Comparison of ENCODE assay signal across 8 cellular contexts in the genomic region with DNA sequence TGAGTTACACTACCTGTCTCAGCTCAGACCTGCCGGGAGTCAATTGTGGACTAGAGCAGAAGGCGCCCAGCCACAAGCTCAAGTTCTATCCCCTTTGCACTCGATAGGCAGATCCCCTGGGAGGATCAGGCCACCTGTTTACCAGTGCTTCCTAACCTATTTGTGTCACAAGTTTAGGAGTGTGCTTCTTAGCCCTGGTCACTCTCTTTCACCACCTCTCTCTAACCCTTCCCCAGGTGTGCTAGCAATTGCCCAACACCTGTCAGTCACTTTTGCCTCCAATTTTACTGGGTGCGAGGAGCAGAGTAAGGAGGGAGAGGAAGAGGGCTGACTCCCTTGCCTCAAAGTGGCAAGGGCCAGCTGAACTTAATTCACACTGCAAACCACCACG. TPM values are rescaled to one million over a fixed set of nuclear protein-coding genes. Genes with fewer than 3 reads are reported as not detected.
DNase-seq lines count a peak whose midpoint lies in the region; ATAC-seq and TF ChIP-seq lines count a peak whose summit lies in the region.

No MANE protein-coding gene starts in this region.

- ATAC-seq in HG03175 (IDR thresholded peaks at IDR 0.05; ENCODE audit: unreplicated experiment) (no peak), GM18502 (IDR thresholded peaks at IDR 0.05; ENCODE audit: poor library complexity, unreplicated experiment) (no peak)

- 33% methylated on average over 5 of the region's 5 CpGs for WGBS in liver

- TF ChIP-seq RAD21 in liver (IDR thresholded peaks at IDR 0.05): no peak

- H3K4me3 ChIP-seq in astrocyte of the cerebellum (ENCODE audit: low read depth, low read length): peak overlapping the region; percentile 76
- peak overlapping the region; percentile 73 to 87 (median 84) for H3K4me3 ChIP-seq in liver (ENCODE audit: low read depth in 1 of 3, low read length in 3 of 3)
- H3K4me3 ChIP-seq in tibial artery: peak overlapping the region; percentile 85 to 89

- H3K27me3 ChIP-seq in liver (ENCODE audit: control insufficient read depth in 4 of 4, insufficient read depth in 4 of 4, low read length in 3 of 4) (no peaks in the 10 kb centered on the region), tibial artery (no peaks in the 10 kb centered on the region)

- H3K4me1 ChIP-seq in liver (ENCODE audit: control insufficient read depth in 4 of 4, insufficient read depth in 4 of 4, low read length in 3 of 4) (peaks cover 4 to 32% (median 20%) of the 10 kb centered on the region in 4 donors), tibial artery (peaks cover 0 to 35% (median 10%) of the 10 kb centered on the region in 4 donors)

- DNase-seq in activated CD8-positive, alpha-beta memory T cell treated with anti-CD3 and anti-CD28 coated beads, Interleukin-2, amount 50 U/mL, for 48 hours: peak; percentile 59
- DNase-seq in activated CD8-positive, alpha-beta memory T cell treated with anti-CD3 and anti-CD28 coated beads, Interleukin-2, amount 50 U/mL, for 4 hours: no peak
- DNase-seq in astrocyte of the cerebellum (ENCODE audit: low read depth) (no peak), tibial artery (no peak)

- TF ChIP-seq CTCF in astrocyte of the cerebellum (IDR thresholded peaks at IDR 0.05; ENCODE audit: low read depth, low read length, missing control alignments) (no peak), liver (IDR thresholded peaks at IDR 0.05; ENCODE audit: low read depth, low read length, missing input control) (no peak), tibial artery (IDR thresholded peaks at IDR 0.05) (no peak)

- in situ Hi-C loops in astrocyte of the cerebellum (cut with HindIII; ENCODE audit: low sequenced_read_pairs): no loop called here

- H3K9me3 ChIP-seq in KOPT-K1 (ENCODE audit: insufficient read depth, low read length, poor library complexity, severe bottlenecking) (no peaks in the 10 kb centered on the region), liver (ENCODE audit: control insufficient read depth in 4 of 4, low read length in 3 of 4) (no peaks in the 10 kb centered on the region), tibial artery (no peaks in the 10 kb centered on the region)

- H3K27ac ChIP-seq in KOPT-K1 (ENCODE audit: low read depth, low read length, poor library complexity, severe bottlenecking) (peak overlapping the region; percentile 79), liver (ENCODE audit: low read depth in 1 of 2, low read length in 2 of 2) (peak overlapping the region; percentile 82 to 89), tibial artery (peak overlapping the region; percentile 90 to 94)

- peak overlapping the region; percentile 65 to 93 for H3K9ac ChIP-seq in liver (ENCODE audit: low read depth in 1 of 2, low read length in 2 of 2)

- intact Hi-C loops in tibial artery (cut with DNase I; ENCODE audit: low total_unique reads): loop anchor here (10.0 kb wide), 1 partner anchor 125 kb away; a partner anchor contains a TSS

- H3K36me3 ChIP-seq in KOPT-K1 (ENCODE audit: insufficient read depth, low read length) (peaks cover 15% of the 10 kb centered on the region; the same call in 1 of the 2 replicates), liver (ENCODE audit: control insufficient read depth in 4 of 4, insufficient read depth in 3 of 4, low read depth in 1 of 4, low read length in 3 of 4) (no peaks in the 10 kb centered on the region), tibial artery (no peaks in the 10 kb centered on the region)

TF ChIP-seq in liver, 16 proteins besides CTCF, POLR2A, EP300 and RAD21:
- TF ChIP-seq HNF4G (IDR thresholded peaks at IDR 0.05) (no peak), GABPA (IDR thresholded peaks at IDR 0.05 in 1 of 2, conservative IDR thresholded peaks at IDR 0.05 in 1 of 2) (no peak), RXRA (IDR thresholded peaks at IDR 0.05) (no peak), TAF1 (conservative IDR thresholded peaks at IDR 0.05) (no peak)
- TF ChIP-seq, protein P1, sequence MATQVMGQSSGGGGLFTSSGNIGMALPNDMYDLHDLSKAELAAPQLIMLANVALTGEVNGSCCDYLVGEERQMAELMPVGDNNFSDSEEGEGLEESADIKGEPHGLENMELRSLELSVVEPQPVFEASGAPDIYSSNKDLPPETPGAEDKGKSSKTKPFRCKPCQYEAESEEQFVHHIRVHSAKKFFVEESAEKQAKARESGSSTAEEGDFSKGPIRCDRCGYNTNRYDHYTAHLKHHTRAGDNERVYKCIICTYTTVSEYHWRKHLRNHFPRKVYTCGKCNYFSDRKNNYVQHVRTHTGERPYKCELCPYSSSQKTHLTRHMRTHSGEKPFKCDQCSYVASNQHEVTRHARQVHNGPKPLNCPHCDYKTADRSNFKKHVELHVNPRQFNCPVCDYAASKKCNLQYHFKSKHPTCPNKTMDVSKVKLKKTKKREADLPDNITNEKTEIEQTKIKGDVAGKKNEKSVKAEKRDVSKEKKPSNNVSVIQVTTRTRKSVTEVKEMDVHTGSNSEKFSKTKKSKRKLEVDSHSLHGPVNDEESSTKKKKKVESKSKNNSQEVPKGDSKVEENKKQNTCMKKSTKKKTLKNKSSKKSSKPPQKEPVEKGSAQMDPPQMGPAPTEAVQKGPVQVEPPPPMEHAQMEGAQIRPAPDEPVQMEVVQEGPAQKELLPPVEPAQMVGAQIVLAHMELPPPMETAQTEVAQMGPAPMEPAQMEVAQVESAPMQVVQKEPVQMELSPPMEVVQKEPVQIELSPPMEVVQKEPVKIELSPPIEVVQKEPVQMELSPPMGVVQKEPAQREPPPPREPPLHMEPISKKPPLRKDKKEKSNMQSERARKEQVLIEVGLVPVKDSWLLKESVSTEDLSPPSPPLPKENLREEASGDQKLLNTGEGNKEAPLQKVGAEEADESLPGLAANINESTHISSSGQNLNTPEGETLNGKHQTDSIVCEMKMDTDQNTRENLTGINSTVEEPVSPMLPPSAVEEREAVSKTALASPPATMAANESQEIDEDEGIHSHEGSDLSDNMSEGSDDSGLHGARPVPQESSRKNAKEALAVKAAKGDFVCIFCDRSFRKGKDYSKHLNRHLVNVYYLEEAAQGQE (IDR thresholded peaks at IDR 0.05): no peak
- TF ChIP-seq, protein P2, sequence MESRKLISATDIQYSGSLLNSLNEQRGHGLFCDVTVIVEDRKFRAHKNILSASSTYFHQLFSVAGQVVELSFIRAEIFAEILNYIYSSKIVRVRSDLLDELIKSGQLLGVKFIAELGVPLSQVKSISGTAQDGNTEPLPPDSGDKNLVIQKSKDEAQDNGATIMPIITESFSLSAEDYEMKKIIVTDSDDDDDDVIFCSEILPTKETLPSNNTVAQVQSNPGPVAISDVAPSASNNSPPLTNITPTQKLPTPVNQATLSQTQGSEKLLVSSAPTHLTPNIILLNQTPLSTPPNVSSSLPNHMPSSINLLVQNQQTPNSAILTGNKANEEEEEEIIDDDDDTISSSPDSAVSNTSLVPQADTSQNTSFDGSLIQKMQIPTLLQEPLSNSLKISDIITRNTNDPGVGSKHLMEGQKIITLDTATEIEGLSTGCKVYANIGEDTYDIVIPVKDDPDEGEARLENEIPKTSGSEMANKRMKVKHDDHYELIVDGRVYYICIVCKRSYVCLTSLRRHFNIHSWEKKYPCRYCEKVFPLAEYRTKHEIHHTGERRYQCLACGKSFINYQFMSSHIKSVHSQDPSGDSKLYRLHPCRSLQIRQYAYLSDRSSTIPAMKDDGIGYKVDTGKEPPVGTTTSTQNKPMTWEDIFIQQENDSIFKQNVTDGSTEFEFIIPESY (IDR thresholded peaks at IDR 0.05): no peak

RNA-seq across cellular contexts. Expression of a gene that starts 0.7 kb away (rescaled TPM):
- total RNA-seq in liver: 10 to 100 TPM; 10.2 to 19.1 TPM
- polyA plus RNA-seq in liver: 1 to 10 TPM; 5.8 to 6.1 TPM
